ENCODE assay signal across 25 cellular contexts in genomic region chr16:31251435-31251834, GRCh38. TPM values are rescaled to one million over a fixed set of nuclear protein-coding genes. Genes with fewer than 3 reads are reported as not detected.
DNase-seq lines count a peak whose midpoint lies in the region; ATAC-seq and TF ChIP-seq lines count a peak whose summit lies in the region.
"Had no signal": no experiment of that assay in that cellular context is flagged by ENCODE, and none has a peak within 500 bp of the region (broad histone marks: within the 10 kb centered on the region; RNA-seq: fewer than 3 reads in every experiment).

No MANE protein-coding gene starts in this region.

- H3K27me3 Mint-ChIP-seq in activated CD4-positive, alpha-beta T cell treated with anti-CD3 and anti-CD28 coated beads, Interleukin-2, amount 10 ng/mL, durations not matched to agents 7 days and 5 days, result no peaks in the 10 kb centered on the region
- H3K27me3 Mint-ChIP-seq in natural killer cell treated with Interleukin-12 subunit alpha and Interleukin-12 subunit beta and Interleukin-15 and Interleukin-18, amount 100 ng/mL, for 72 hours, result no peaks in the 10 kb centered on the region
- no peaks in the 10 kb centered on the region for H3K27me3 Mint-ChIP-seq in natural killer cell (ENCODE audit: low read depth in 2 of 2)
- H3K27me3 Mint-ChIP-seq in activated T-helper 17 cell treated with anti-CD3 and anti-CD28 coated beads, Interleukin-2, amount 50 U/mL, for 72 hours, result no peaks in the 10 kb centered on the region
- H3K27me3 Mint-ChIP-seq: CD4-positive, alpha-beta T cell had no signal

- no peak for TF ChIP-seq CTCF in natural killer cell (IDR thresholded peaks at IDR 0.05)

- CTCF ChIA-PET in activated CD4-positive, alpha-beta T cell treated with anti-CD3 and anti-CD28 coated beads, Interleukin-2, amount 10 ng/mL, durations not matched to agents 7 days and 5 days (lab: Charles Lee), result interaction anchor here (0.6 to 1.6 kb wide), 2 partner anchors 8 to 90 kb away, joined by 3 to 5 read pairs; no protein-coding TSS in a partner anchor

- no peak overlapping the region for H3K4me3 Mint-ChIP-seq in activated CD4-positive, alpha-beta T cell treated with anti-CD3 and anti-CD28 coated beads, Interleukin-2, amount 10 ng/mL, durations not matched to agents 7 days and 5 days
- peak overlapping the region; percentile 22 for H3K4me3 Mint-ChIP-seq in natural killer cell treated with Interleukin-12 subunit alpha and Interleukin-12 subunit beta and Interleukin-15 and Interleukin-18, amount 100 ng/mL, for 72 hours
- no peak overlapping the region for H3K4me3 Mint-ChIP-seq in natural killer cell
- peak overlapping the region; percentile 36 for H3K4me3 Mint-ChIP-seq in activated T-helper 17 cell treated with anti-CD3 and anti-CD28 coated beads, Interleukin-2, amount 50 U/mL, for 72 hours
- H3K4me3 Mint-ChIP-seq: CD4-positive, alpha-beta T cell; H9; HFFc6 had no signal

- H3K4me1 Mint-ChIP-seq in activated CD4-positive, alpha-beta T cell treated with anti-CD3 and anti-CD28 coated beads, Interleukin-2, amount 10 ng/mL, durations not matched to agents 7 days and 5 days, result peaks cover 54% of the 10 kb centered on the region
- H3K4me1 Mint-ChIP-seq in natural killer cell treated with Interleukin-12 subunit alpha and Interleukin-12 subunit beta and Interleukin-15 and Interleukin-18, amount 100 ng/mL, for 72 hours (ENCODE audit: low read depth in 2 of 2), result peaks cover 40 to 46% of the 10 kb centered on the region in 2 donors
- H3K4me1 Mint-ChIP-seq in natural killer cell, result peaks cover 22 to 24% of the 10 kb centered on the region in 2 donors
- peaks cover 18% of the 10 kb centered on the region for H3K4me1 Mint-ChIP-seq in activated T-helper 17 cell treated with anti-CD3 and anti-CD28 coated beads, Interleukin-2, amount 50 U/mL, for 72 hours

- intact Hi-C loops in natural killer cell (cut with micrococcal nuclease), result no loop called here

- POLR2A ChIA-PET in activated CD4-positive, alpha-beta T cell treated with anti-CD3 and anti-CD28 coated beads, Interleukin-2, amount 10 ng/mL, durations not matched to agents 7 days and 5 days (lab: Charles Lee), result no interaction called here

- DNase-seq in activated CD4-positive, alpha-beta T cell treated with anti-CD3 and anti-CD28 coated beads, Interleukin-2, amount 10 ng/mL, durations not matched to agents 7 days and 5 days, result no peak
- DNase-seq in activated CD4-positive, alpha-beta T cell treated with anti-CD3 and anti-CD28 coated beads for 48 hours, result no peak
- DNase-seq in natural killer cell treated with Interleukin-12 subunit alpha and Interleukin-12 subunit beta and Interleukin-15 and Interleukin-18, amount 100 ng/mL, for 72 hours (ENCODE audit: low spot score), result no peak
- DNase-seq in natural killer cell, result no peak
- no peak for DNase-seq in NCI-H187 treated with DMSO at 0.1 percent for 48 hours (lab: John Stamatoyannopoulos, UW)
- DNase-seq: AML-193; CD4-positive, alpha-beta T cell; GM23248; H9; HFFc6; KBM-7; MV-4-11; NCI-H1105; NCI-H1436 treated with DMSO at 0.1 percent for 48 hours; NCI-H1930; NCI-H2107; NCI-H524; NCI-H748 treated with DMSO at 0.1 percent for 48 hours; SIG-M5 had no signal

- no peaks in the 10 kb centered on the region for H3K9me3 Mint-ChIP-seq in activated CD4-positive, alpha-beta T cell treated with anti-CD3 and anti-CD28 coated beads, Interleukin-2, amount 10 ng/mL, durations not matched to agents 7 days and 5 days
- no peaks in the 10 kb centered on the region for H3K9me3 Mint-ChIP-seq in natural killer cell treated with Interleukin-12 subunit alpha and Interleukin-12 subunit beta and Interleukin-15 and Interleukin-18, amount 100 ng/mL, for 72 hours
- H3K9me3 Mint-ChIP-seq in natural killer cell, result no peaks in the 10 kb centered on the region
- H3K9me3 Mint-ChIP-seq in activated T-helper 17 cell treated with anti-CD3 and anti-CD28 coated beads, Interleukin-2, amount 50 U/mL, for 72 hours, result no peaks in the 10 kb centered on the region
- H3K9me3 Mint-ChIP-seq: CD4-positive, alpha-beta T cell; H9; HFFc6 had no signal

- peak overlapping the region; percentile 87 for H3K27ac Mint-ChIP-seq in activated CD4-positive, alpha-beta T cell treated with anti-CD3 and anti-CD28 coated beads, Interleukin-2, amount 10 ng/mL, durations not matched to agents 7 days and 5 days
- peak overlapping the region; percentile 51 to 94 for H3K27ac Mint-ChIP-seq in natural killer cell treated with Interleukin-12 subunit alpha and Interleukin-12 subunit beta and Interleukin-15 and Interleukin-18, amount 100 ng/mL, for 72 hours
- H3K27ac Mint-ChIP-seq in natural killer cell, result no peak overlapping the region
- H3K27ac Mint-ChIP-seq in activated T-helper 17 cell treated with anti-CD3 and anti-CD28 coated beads, Interleukin-2, amount 50 U/mL, for 72 hours, result peak overlapping the region; percentile 29
- H3K27ac Mint-ChIP-seq: CD4-positive, alpha-beta T cell; HFFc6 had no signal

- peaks cover 20% of the 10 kb centered on the region for H3K36me3 Mint-ChIP-seq in activated CD4-positive, alpha-beta T cell treated with anti-CD3 and anti-CD28 coated beads, Interleukin-2, amount 10 ng/mL, durations not matched to agents 7 days and 5 days (ENCODE audit: low read depth)
- no peaks in the 10 kb centered on the region for H3K36me3 Mint-ChIP-seq in natural killer cell treated with Interleukin-12 subunit alpha and Interleukin-12 subunit beta and Interleukin-15 and Interleukin-18, amount 100 ng/mL, for 72 hours
- H3K36me3 Mint-ChIP-seq in natural killer cell, result no peaks in the 10 kb centered on the region
- H3K36me3 Mint-ChIP-seq in activated T-helper 17 cell treated with anti-CD3 and anti-CD28 coated beads, Interleukin-2, amount 50 U/mL, for 72 hours (ENCODE audit: low read depth), result no peaks in the 10 kb centered on the region

- no peak for ATAC-seq in natural killer cell treated with Interleukin-12 subunit alpha and Interleukin-12 subunit beta and Interleukin-15 and Interleukin-18, amount 100 ng/mL, for 72 hours
- ATAC-seq in natural killer cell (no peak), GM21528 (IDR thresholded peaks at IDR 0.05; ENCODE audit: low FRiP score, unreplicated experiment) (no peak)
- ATAC-seq in activated T-helper 17 cell treated with anti-CD3 and anti-CD28 coated beads, Interleukin-2, amount 50 U/mL, for 72 hours (replicated peaks), result peak; percentile 22
- ATAC-seq: A549 had no signal

RNA-seq across cellular contexts. Expression of gene ITGAM, which starts 8.3 kb away (rescaled TPM):
- 10 to 100 TPM; 22.0 to 22.6 TPM for total RNA-seq in activated CD4-positive, alpha-beta T cell treated with anti-CD3 and anti-CD28 coated beads, Interleukin-2, amount 10 ng/mL, durations not matched to agents 7 days and 5 days
- total RNA-seq in natural killer cell treated with Interleukin-12 subunit alpha and Interleukin-12 subunit beta and Interleukin-15 and Interleukin-18, amount 100 ng/mL, for 72 hours, result 10 to 100 TPM; 63.9 to 77.8 TPM
- 100 to 1,000 TPM; 370 to 545 (median 428) TPM for total RNA-seq in natural killer cell
- total RNA-seq in activated T-helper 17 cell treated with anti-CD3 and anti-CD28 coated beads, Interleukin-2, amount 50 U/mL, for 72 hours, result 1 to 10 TPM; 4.9 to 6.4 TPM
- total RNA-seq: GM23248, HFFc6, MCF 10A had no signal

RNA-seq across cellular contexts. Expression of gene PYDC1, which starts 34.5 kb away (rescaled TPM):
- not detected for total RNA-seq in activated CD4-positive, alpha-beta T cell treated with anti-CD3 and anti-CD28 coated beads, Interleukin-2, amount 10 ng/mL, durations not matched to agents 7 days and 5 days
- total RNA-seq in natural killer cell treated with Interleukin-12 subunit alpha and Interleukin-12 subunit beta and Interleukin-15 and Interleukin-18, amount 100 ng/mL, for 72 hours, result not detected
- not detected for total RNA-seq in natural killer cell
- total RNA-seq in activated T-helper 17 cell treated with anti-CD3 and anti-CD28 coated beads, Interleukin-2, amount 50 U/mL, for 72 hours, result under 1 TPM in 1 of 2 donors, not detected in 1; 0.61 TPM
- total RNA-seq: CD4-positive, alpha-beta T cell; GM23248; HFFc6; HT1080; LHCN-M2; MCF 10A had no signal

RNA-seq across cellular contexts. Expression of gene TRIM72, which starts 37.5 kb away (rescaled TPM):
- total RNA-seq in activated CD4-positive, alpha-beta T cell treated with anti-CD3 and anti-CD28 coated beads, Interleukin-2, amount 10 ng/mL, durations not matched to agents 7 days and 5 days, result not detected
- total RNA-seq in natural killer cell treated with Interleukin-12 subunit alpha and Interleukin-12 subunit beta and Interleukin-15 and Interleukin-18, amount 100 ng/mL, for 72 hours, result under 1 TPM in 1 of 2 donors, not detected in 1; 0.06 TPM
- total RNA-seq in natural killer cell, result under 1 TPM in 2 of 3 donors, not detected in 1; 0.05 to 0.07 TPM
- total RNA-seq in activated T-helper 17 cell treated with anti-CD3 and anti-CD28 coated beads, Interleukin-2, amount 50 U/mL, for 72 hours, result under 1 TPM in 1 of 2 donors, not detected in 1; 0.08 TPM
- total RNA-seq: GM23248, MCF 10A had no signal

RNA-seq across cellular contexts. Expression of gene PYCARD, which starts 48.9 kb away (rescaled TPM):
- 10 to 100 TPM; 66.8 to 68.0 TPM for total RNA-seq in activated CD4-positive, alpha-beta T cell treated with anti-CD3 and anti-CD28 coated beads, Interleukin-2, amount 10 ng/mL, durations not matched to agents 7 days and 5 days
- total RNA-seq in natural killer cell treated with Interleukin-12 subunit alpha and Interleukin-12 subunit beta and Interleukin-15 and Interleukin-18, amount 100 ng/mL, for 72 hours, result 10 to 100 TPM; 23.1 to 29.8 TPM
- total RNA-seq in natural killer cell, result 10 to 100 TPM; 29.7 to 38.1 (median 37.6) TPM
- 10 to 100 TPM in 1 of 2 donors, 1 to 10 TPM in 1; 9.6 to 25.6 TPM for total RNA-seq in activated T-helper 17 cell treated with anti-CD3 and anti-CD28 coated beads, Interleukin-2, amount 50 U/mL, for 72 hours

Comparison
In these comparisons a context has a peak if more than half of its experiments do, and no peak if none do; other contexts are left out.
1. H3K27ac Mint-ChIP-seq: peak in activated CD4-positive, alpha-beta T cell treated with anti-CD3 and anti-CD28 coated beads, Interleukin-2, amount 10 ng/mL, durations not matched to agents 7 days and 5 days (single experiment), natural killer cell treated with Interleukin-12 subunit alpha and Interleukin-12 subunit beta and Interleukin-15 and Interleukin-18, amount 100 ng/mL, for 72 hours (2 of 2) and activated T-helper 17 cell treated with anti-CD3 and anti-CD28 coated beads, Interleukin-2, amount 50 U/mL, for 72 hours (single experiment); none in natural killer cell (0 of 2).
2. H3K4me3 Mint-ChIP-seq: peak in natural killer cell treated with Interleukin-12 subunit alpha and Interleukin-12 subunit beta and Interleukin-15 and Interleukin-18, amount 100 ng/mL, for 72 hours (single experiment) and activated T-helper 17 cell treated with anti-CD3 and anti-CD28 coated beads, Interleukin-2, amount 50 U/mL, for 72 hours (single experiment); none in activated CD4-positive, alpha-beta T cell treated with anti-CD3 and anti-CD28 coated beads, Interleukin-2, amount 10 ng/mL, durations not matched to agents 7 days and 5 days (single experiment) and natural killer cell (single experiment).
3. RNA of gene ITGAM, which starts 8.3 kb away (total RNA-seq): 370 to 545 TPM in natural killer cell; 63.9 to 77.8 TPM in natural killer cell treated with Interleukin-12 subunit alpha and Interleukin-12 subunit beta and Interleukin-15 and Interleukin-18, amount 100 ng/mL, for 72 hours, 22.0 to 22.6 TPM in activated CD4-positive, alpha-beta T cell treated with anti-CD3 and anti-CD28 coated beads, Interleukin-2, amount 10 ng/mL, durations not matched to agents 7 days and 5 days and 4.9 to 6.4 TPM in activated T-helper 17 cell treated with anti-CD3 and anti-CD28 coated beads, Interleukin-2, amount 50 U/mL, for 72 hours; every median in the first group is over 4 times any median in the second.